ENCODE assay signal across 8 cellular contexts in genomic region chr10:125123363-125124113, GRCh38. TPM values are rescaled to one million over a fixed set of nuclear protein-coding genes. Genes with fewer than 3 reads are reported as not detected.
DNase-seq lines count a peak whose midpoint lies in the region; ATAC-seq and TF ChIP-seq lines count a peak whose summit lies in the region.
"Had no signal": no experiment of that assay in that cellular context is flagged by ENCODE, and none has a peak within 500 bp of the region (broad histone marks: within the 10 kb centered on the region; RNA-seq: fewer than 3 reads in every experiment).

No MANE protein-coding gene starts in this region.

- H3K9me3 ChIP-seq in liver (ENCODE audit: control insufficient read depth in 4 of 4, low read length in 3 of 4) (no peaks in the 10 kb centered on the region), tibial nerve (no peaks in the 10 kb centered on the region)

- 52% methylated on average over 13 of the region's 13 CpGs for WGBS in liver
- WGBS in tibial nerve, 2 donors, result 17 to 29% methylated on average over 11 to 13 of the region's 13 CpGs

- H3K4me1 ChIP-seq in liver (ENCODE audit: control insufficient read depth in 4 of 4, insufficient read depth in 4 of 4, low read length in 3 of 4) (peaks cover 0 to 14% (median 4%) of the 10 kb centered on the region in 4 donors), tibial nerve (peaks cover 0 to 63% (median 38%) of the 10 kb centered on the region in 4 donors)

- peak; percentile 90 for DNase-seq in LoVo (ENCODE audit: low spot score)
- DNase-seq in cardiac fibroblast (ENCODE audit: low read depth in 2 of 2), result peak; percentile 89 to 94
- peak; percentile 59 to 63 for DNase-seq in tibial nerve (ENCODE audit: low spot score in 2 of 2)
- no peak for DNase-seq in AML-193 (lab: John Stamatoyannopoulos, UW)
- DNase-seq in foreskin melanocyte, result no peak

- peak; percentile 3 to 69 for TF ChIP-seq EP300 in tibial nerve (IDR thresholded peaks at IDR 0.05)

- TF ChIP-seq POLR2A in tibial nerve (IDR thresholded peaks at IDR 0.05), result no peak

- no peak overlapping the region for H3K9ac ChIP-seq in liver (ENCODE audit: low read depth in 1 of 2, low read length in 2 of 2)
- H3K9ac ChIP-seq: KMS-11 had no signal

- H3K36me3 ChIP-seq in liver (ENCODE audit: control insufficient read depth in 4 of 4, insufficient read depth in 3 of 4, low read depth in 1 of 4, low read length in 3 of 4) (no peaks in the 10 kb centered on the region), tibial nerve (no peaks in the 10 kb centered on the region)

- TF ChIP-seq CTCF in cardiac fibroblast (IDR thresholded peaks at IDR 0.05; ENCODE audit: low read depth, low read length) (no peak), liver (IDR thresholded peaks at IDR 0.05; ENCODE audit: low read depth, low read length, missing input control) (no peak), tibial nerve (IDR thresholded peaks at IDR 0.05) (no peak)

- H3K27me3 ChIP-seq in liver (ENCODE audit: control insufficient read depth in 4 of 4, insufficient read depth in 4 of 4, low read length in 3 of 4), result no peaks in the 10 kb centered on the region
- H3K27me3 ChIP-seq in tibial nerve, result no peaks in the 10 kb centered on the region

- peak overlapping the region in 1 of 2 donors; percentile 38 for H3K4me3 ChIP-seq in cardiac fibroblast (replicated peaks in 1 of 2; ENCODE audit: low read depth in 2 of 2, low read length in 2 of 2)
- no peak overlapping the region for H3K4me3 ChIP-seq in liver (ENCODE audit: low read depth in 1 of 3, low read length in 3 of 3)
- H3K4me3 ChIP-seq in tibial nerve, result peak overlapping the region in 3 of 4 donors; percentile 9 to 35 (median 28)

- no peak for TF ChIP-seq RAD21 in liver (IDR thresholded peaks at IDR 0.05)

- no peak for ATAC-seq in GM18520 (IDR thresholded peaks at IDR 0.05; ENCODE audit: unreplicated experiment)

- H3K27ac ChIP-seq in liver (ENCODE audit: low read depth in 1 of 2, low read length in 2 of 2) (peak overlapping the region; percentile 61 to 69), tibial nerve (peak overlapping the region; percentile 78 to 91 (median 87))
- H3K27ac ChIP-seq: KMS-11 had no signal

TF ChIP-seq in liver, 16 proteins besides CTCF, POLR2A, EP300 and RAD21:
- TF ChIP-seq JUND (IDR thresholded peaks at IDR 0.05), result no peak
- TF ChIP-seq HNF4A (conservative IDR thresholded peaks at IDR 0.05), result no peak
- TF ChIP-seq NR2F2 (IDR thresholded peaks at IDR 0.05), result peak; percentile 91
- TF ChIP-seq MAX (IDR thresholded peaks at IDR 0.05), result no peak

RNA-seq across cellular contexts. Expression of gene CTBP2, which starts 36.8 kb away (rescaled TPM):
- total RNA-seq in liver (10 to 100 TPM in 1 of 2 donors, 1 to 10 TPM in 1; 6.9 to 59.2 TPM), tibial nerve (10 to 100 TPM; 40.4 to 97.9 (median 62.3) TPM)
- 1 to 10 TPM; 3.4 to 4.2 TPM for polyA plus RNA-seq in liver

Comparison
In these comparisons a context has a peak if more than half of its experiments do, and no peak if none do; other contexts are left out.
1. DNase-seq: peak in LoVo (single experiment), cardiac fibroblast (2 of 2) and tibial nerve (2 of 2); none in AML-193 (0 of 2) and foreskin melanocyte (single experiment).
2. H3K4me3 ChIP-seq: peak in tibial nerve (3 of 4); none in liver (0 of 3).